Comparison of ENCODE assay signal across 8 cellular contexts in genomic region chr12:6886206-6886999, GRCh38. TPM values are rescaled to one million over a fixed set of nuclear protein-coding genes. Genes with fewer than 3 reads are reported as not detected.
A peak's percentile ranks its signal among the peaks of the same experiment; 100 is the strongest.
DNase-seq lines count a peak whose midpoint lies in the region; ATAC-seq, FAIRE-seq and TF ChIP-seq lines count a peak whose summit lies in the region.
"Not testable (repeated sequence)": the region's sequence is repeated elsewhere in the genome, so short reads cannot be mapped to it uniquely, and the experiment has no call there.

No MANE protein-coding gene starts in this region.

- TF ChIP-seq CTCF in A549 (IDR thresholded peaks at IDR 0.05); HL-60 (IDR thresholded peaks at IDR 0.05; ENCODE audit: insufficient read depth, low read length); OCI-LY3 (IDR thresholded peaks at IDR 0.05; ENCODE audit: low read depth, low read length); astrocyte (IDR thresholded peaks at IDR 0.05; ENCODE audit: insufficient read depth, low read depth, low read length); lower lobe of right lung (IDR thresholded peaks at IDR 0.05); neutrophil (IDR thresholded peaks at IDR 0.05); upper lobe of right lung (IDR thresholded peaks at IDR 0.05): not testable (repeated sequence)

- DNase-seq in A549 (ENCODE audit: low read depth in 1 of 2, low spot score in 1 of 2); astrocyte (ENCODE audit: low read depth); lower lobe of right lung; upper lobe of right lung: not testable (repeated sequence)
- DNase-seq in HL-60 (ENCODE audit: low read depth in 1 of 2, low spot score in 1 of 2) (peak in 1 of 2 experiments; percentile 61), Right ventricle myocardium superior (peak; percentile 3)

- H4K20me1 ChIP-seq in OCI-LY3 (ENCODE audit: insufficient read depth, low read length); astrocyte (ENCODE audit: insufficient read depth, low read length): not testable (repeated sequence)

- POLR2A ChIA-PET in A549 (lab: Yijun Ruan, JAX), result interaction anchor here (0.6 to 0.7 kb wide), 2 partner anchors 14 to 73 kb away, joined by 3 read pairs; no protein-coding TSS in a partner anchor

- not testable (repeated sequence) for H3K9ac ChIP-seq in OCI-LY3 (ENCODE audit: low read length); astrocyte (ENCODE audit: low read length)

- H3K27ac Mint-ChIP-seq in astrocyte (ENCODE audit: unreplicated experiment), result not testable (repeated sequence)

- TF ChIP-seq EP300 in A549 (IDR thresholded peaks at IDR 0.05), result not testable (repeated sequence)

- ATAC-seq in A549; Right ventricle myocardium superior (ENCODE audit: poor library complexity); upper lobe of right lung: not testable (repeated sequence)
- ATAC-seq in lower lobe of right lung, result peak in 1 of 2 donors; percentile 16

- H3K4me1 Mint-ChIP-seq in astrocyte (ENCODE audit: low read depth, unreplicated experiment), result not testable (repeated sequence)

- H3K79me2 ChIP-seq in OCI-LY3 (ENCODE audit: low read length); astrocyte (ENCODE audit: insufficient read depth, low read length): not testable (repeated sequence)

- H3K4me2 ChIP-seq in A549, result peak overlapping the region; percentile 56
- peak overlapping the region; percentile 24; the same call in 1 of the 2 replicates for H3K4me2 ChIP-seq in OCI-LY3 (ENCODE audit: low read length)
- H3K4me2 ChIP-seq in astrocyte (ENCODE audit: low read length), result not testable (repeated sequence)

- not testable (repeated sequence) for H3K36me3 ChIP-seq in OCI-LY3 (replicated peaks; ENCODE audit: low read depth, low read length); astrocyte (ENCODE audit: insufficient read depth, low read length)
- H3K36me3 ChIP-seq in lower lobe of right lung, result peaks cover 22% of the 10 kb centered on the region
- H3K36me3 ChIP-seq in neutrophil, result peaks cover 23% of the 10 kb centered on the region
- H3K36me3 ChIP-seq in upper lobe of right lung, result peaks cover 16% of the 10 kb centered on the region

- H3K27me3 Mint-ChIP-seq in astrocyte (ENCODE audit: low read depth, unreplicated experiment), result not testable (repeated sequence)

- CTCF ChIA-PET in A549 (lab: Yijun Ruan, JAX), result interaction anchor here (0.6 to 9.5 kb wide), 4 partner anchors 11 to 50 kb away, joined by 3 to 399 read pairs (median 70); partner anchors contain the start of genes SPSB2 and TPI1

- H3K27ac ChIP-seq in A549 (peak overlapping the region; percentile 91 to 94), HL-60 (replicated peaks) (peak overlapping the region; percentile 49), OCI-LY3 (ENCODE audit: low read length) (peak overlapping the region; percentile 21), lower lobe of right lung (peak overlapping the region; percentile 79), neutrophil (peak overlapping the region; percentile 20), upper lobe of right lung (peak overlapping the region; percentile 67)
- H3K27ac ChIP-seq in astrocyte (ENCODE audit: low read depth, low read length), result not testable (repeated sequence)

- H3K9me3 Mint-ChIP-seq in astrocyte (ENCODE audit: unreplicated experiment), result not testable (repeated sequence)

- H3K4me3 ChIP-seq in A549; HL-60 (replicated peaks; ENCODE audit: insufficient read depth, low read length); OCI-LY3 (ENCODE audit: low read length); astrocyte (ENCODE audit: insufficient read depth, low read depth, low read length); lower lobe of right lung; neutrophil (ENCODE audit: low read depth in 1 of 2, low read length in 1 of 2); upper lobe of right lung: not testable (repeated sequence)

- peak overlapping the region; percentile 14 for H3K4me3 Mint-ChIP-seq in astrocyte (ENCODE audit: unreplicated experiment)

- H3K4me1 ChIP-seq in A549, result peaks cover 53% of the 10 kb centered on the region
- peaks cover 32% of the 10 kb centered on the region for H3K4me1 ChIP-seq in OCI-LY3 (ENCODE audit: low read length)
- not testable (repeated sequence) for H3K4me1 ChIP-seq in astrocyte (ENCODE audit: insufficient read depth, low read length); upper lobe of right lung
- H3K4me1 ChIP-seq in lower lobe of right lung, result peaks cover 26% of the 10 kb centered on the region
- peaks cover 32 to 38% of the 10 kb centered on the region in 2 experiments for H3K4me1 ChIP-seq in neutrophil (ENCODE audit: control insufficient read depth in 1 of 2, insufficient read depth in 1 of 2, low read depth in 1 of 2, low read length in 1 of 2)

- not testable (repeated sequence) for TF ChIP-seq RAD21 in A549 (conservative IDR thresholded peaks at IDR 0.05 in 1 of 2, IDR thresholded peaks at IDR 0.05 in 1 of 2)

- intact Hi-C loops in Right ventricle myocardium superior (cut with DNase I); lower lobe of right lung (cut with DNase I); upper lobe of right lung (cut with DNase I): not testable (repeated sequence)

- not testable (repeated sequence) for H3K9me3 ChIP-seq in A549; OCI-LY3 (ENCODE audit: insufficient read depth, low read length); astrocyte (ENCODE audit: insufficient read depth, low read depth, low read length); lower lobe of right lung; neutrophil; upper lobe of right lung

- 23% methylated on average over 14 of the region's 15 CpGs for WGBS in A549 (ENCODE audit: missing lambda C conversion rate)

- not testable (repeated sequence) for TF ChIP-seq POLR2A in A549 (IDR thresholded peaks at IDR 0.05; ENCODE audit: low read length)

- not testable (repeated sequence) for H3K27me3 ChIP-seq in HL-60 (ENCODE audit: insufficient read depth, poor library complexity, severe bottlenecking); OCI-LY3 (ENCODE audit: low read depth, low read length); astrocyte (ENCODE audit: insufficient read depth, low read length); lower lobe of right lung (ENCODE audit: low read depth); neutrophil; upper lobe of right lung

- not testable (repeated sequence) for H3K36me3 Mint-ChIP-seq in astrocyte (ENCODE audit: low read depth, unreplicated experiment)

- not testable (repeated sequence) for H2AFZ ChIP-seq in OCI-LY3 (ENCODE audit: low read depth, low read length); astrocyte (ENCODE audit: low read depth, low read length)

- not testable (repeated sequence) for FAIRE-seq in A549 (lab: Jason Lieb, UNC); astrocyte (lab: Jason Lieb, UNC)

RNA-seq across cellular contexts. Expression of gene SPSB2, which starts 13.3 kb away (rescaled TPM):
- polyA plus RNA-seq in A549 (2011; rRNA removed) (15.3 and 16.8 TPM in 2 replicates), A549 (2017; fragmentation: RNase III; extraction: RNeasy Plus Mini Kit Qiagen cat#74134 plus additional on column Dnase treatment) (20.8 to 22.1 TPM (median 21.8 TPM) in 3 replicates)
- polyA plus RNA-seq in A549 (2012; cell fraction: cytosol; rRNA removed), result 42.8 and 51.9 TPM in 2 replicates
- polyA plus RNA-seq in A549 (2012; cell fraction: nucleus; rRNA removed), result 44.4 and 50.4 TPM in 2 replicates
- polyA minus RNA-seq in A549 (2011; rRNA and poly(A)+ RNA removed), result 8.9 and 9.8 TPM in 2 replicates
- total RNA-seq in astrocyte (4.9 and 6.2 TPM in 2 replicates), Right ventricle myocardium superior (3.2 TPM), lower lobe of right lung (25.5 TPM), upper lobe of right lung (30.2 TPM)

RNA-seq across cellular contexts. Expression of gene LRRC23, which starts 18.2 kb away (rescaled TPM):
- 33.3 and 40.4 TPM in 2 replicates for polyA plus RNA-seq in A549 (2011; rRNA removed)
- polyA plus RNA-seq in A549 (2012; cell fraction: cytosol; rRNA removed), result 19.4 and 20.2 TPM in 2 replicates
- polyA plus RNA-seq in A549 (2012; cell fraction: nucleus; rRNA removed), result 11.1 and 15.2 TPM in 2 replicates
- 17.2 to 19.1 TPM (median 19.1 TPM) in 3 replicates for polyA plus RNA-seq in A549 (2017; fragmentation: RNase III; extraction: RNeasy Plus Mini Kit Qiagen cat#74134 plus additional on column Dnase treatment)
- 16.6 and 22.1 TPM in 2 replicates for polyA minus RNA-seq in A549 (2011; rRNA and poly(A)+ RNA removed)
- total RNA-seq in astrocyte, result 5.0 and 5.2 TPM in 2 replicates
- 8.2 TPM for total RNA-seq in Right ventricle myocardium superior
- 26.6 TPM for total RNA-seq in lower lobe of right lung
- 13.3 TPM for total RNA-seq in upper lobe of right lung

RNA-seq across cellular contexts. Expression of gene TPI1, which starts 19.1 kb away (rescaled TPM):
- polyA plus RNA-seq in A549 (2011; rRNA removed) (1,913 and 2,511 TPM in 2 replicates), A549 (2017; fragmentation: RNase III; extraction: RNeasy Plus Mini Kit Qiagen cat#74134 plus additional on column Dnase treatment) (1,221 to 1,293 TPM (median 1,253 TPM) in 3 replicates)
- polyA plus RNA-seq in A549 (2012; cell fraction: cytosol; rRNA removed), result 2,740 and 2,946 TPM in 2 replicates
- 1,813 and 1,843 TPM in 2 replicates for polyA plus RNA-seq in A549 (2012; cell fraction: nucleus; rRNA removed)
- 2,693 and 3,241 TPM in 2 replicates for polyA minus RNA-seq in A549 (2011; rRNA and poly(A)+ RNA removed)
- total RNA-seq in astrocyte (722 and 791 TPM in 2 replicates), Right ventricle myocardium superior (804 TPM), lower lobe of right lung (278 TPM), upper lobe of right lung (280 TPM)

RNA-seq across cellular contexts. Expression of gene ENO2, which starts 28.0 kb away (rescaled TPM):
- 26.2 and 45.1 TPM in 2 replicates for polyA plus RNA-seq in A549 (2011; rRNA removed)
- polyA plus RNA-seq in A549 (2012; cell fraction: cytosol; rRNA removed), result 38.3 and 43.1 TPM in 2 replicates
- polyA plus RNA-seq in A549 (2012; cell fraction: nucleus; rRNA removed), result 103 and 139 TPM in 2 replicates
- 31.0 to 38.6 TPM (median 31.6 TPM) in 3 replicates for polyA plus RNA-seq in A549 (2017; fragmentation: RNase III; extraction: RNeasy Plus Mini Kit Qiagen cat#74134 plus additional on column Dnase treatment)
- polyA minus RNA-seq in A549 (2011; rRNA and poly(A)+ RNA removed), result 20.9 and 25.3 TPM in 2 replicates
- 46.4 and 47.7 TPM in 2 replicates for total RNA-seq in astrocyte
- total RNA-seq in Right ventricle myocardium superior, result 7.4 TPM
- total RNA-seq in lower lobe of right lung, result 41.9 TPM
- total RNA-seq in upper lobe of right lung, result 41.8 TPM

RNA-seq across cellular contexts. Expression of gene USP5, which starts 34.5 kb away (rescaled TPM):
- polyA plus RNA-seq in A549 (2011; rRNA removed) (58.6 and 64.5 TPM in 2 replicates), A549 (2017; fragmentation: RNase III; extraction: RNeasy Plus Mini Kit Qiagen cat#74134 plus additional on column Dnase treatment) (75.3 to 78.2 TPM (median 76.9 TPM) in 3 replicates)
- 101 and 110 TPM in 2 replicates for polyA plus RNA-seq in A549 (2012; cell fraction: cytosol; rRNA removed)
- polyA plus RNA-seq in A549 (2012; cell fraction: nucleus; rRNA removed), result 224 and 245 TPM in 2 replicates
- 155 and 161 TPM in 2 replicates for polyA minus RNA-seq in A549 (2011; rRNA and poly(A)+ RNA removed)
- total RNA-seq in astrocyte (144 and 146 TPM in 2 replicates), Right ventricle myocardium superior (63.0 TPM), lower lobe of right lung (58.6 TPM), upper lobe of right lung (63.9 TPM)
